14 cellular contexts compared by ENCODE assay signal in the genomic region with DNA sequence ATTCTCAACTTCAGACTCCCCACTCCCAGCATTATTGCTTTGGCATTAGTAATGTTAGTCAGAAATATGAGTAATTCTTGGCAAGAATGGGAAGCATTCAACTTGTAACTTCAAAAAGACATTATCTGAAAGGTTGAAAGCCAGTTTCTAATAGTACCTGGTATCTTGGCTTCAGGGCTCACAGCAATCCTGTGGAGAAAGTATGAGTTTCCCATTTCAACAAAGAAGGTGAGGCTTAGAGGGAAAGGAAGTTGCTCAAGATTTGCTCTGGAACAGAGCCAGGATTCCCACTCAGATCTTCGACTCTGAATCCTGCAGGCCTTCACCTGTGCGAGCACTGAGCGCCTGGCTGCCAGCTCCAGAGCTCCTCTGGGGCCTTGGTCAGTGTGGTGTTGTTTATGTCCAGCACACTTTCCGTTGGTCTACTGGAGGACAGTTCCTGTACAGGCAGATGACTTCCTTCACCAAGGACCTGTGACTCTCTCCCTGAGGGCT.
DNase-seq lines count a peak whose midpoint lies in the region; ATAC-seq, FAIRE-seq and TF ChIP-seq lines count a peak whose summit lies in the region.
"Had no signal": no experiment of that assay in that cellular context is flagged by ENCODE, and none has a peak within 500 bp of the region (broad histone marks: within the 10 kb centered on the region; RNA-seq: fewer than 3 reads in every experiment).

No MANE protein-coding gene starts in this region.

- ATAC-seq in HepG2 (peak; percentile 30), GM18867 (IDR thresholded peaks at IDR 0.05; ENCODE audit: unreplicated experiment) (no peak)
- ATAC-seq: activated CD8-positive, alpha-beta T cell treated with anti-CD3 and anti-CD28 coated beads for 36 hours; CD8-positive, alpha-beta T cell had no signal

- no peaks in the 10 kb centered on the region for H3K9me3 ChIP-seq in left ventricle myocardium inferior (replicated peaks)
- no peaks in the 10 kb centered on the region for H3K9me3 ChIP-seq in HepG2 (ENCODE audit: low read length)
- H3K9me3 ChIP-seq in uterus: no peaks in the 10 kb centered on the region
- H3K9me3 ChIP-seq: SJSA1 had no signal

- H3K27ac ChIP-seq in left ventricle myocardium inferior (replicated peaks) (peak overlapping the region; percentile 78), HepG2 (ENCODE audit: extremely low read length, insufficient read depth, low read length) (no peak overlapping the region), uterus (peak overlapping the region; percentile 70 to 78)

- no peak overlapping the region for H3K4me3 Mint-ChIP-seq in type B pancreatic cell
- H3K4me3 Mint-ChIP-seq: activated CD8-positive, alpha-beta T cell treated with anti-CD3 and anti-CD28 coated beads for 36 hours; CD8-positive, alpha-beta T cell had no signal

- no peaks in the 10 kb centered on the region for H3K9me3 Mint-ChIP-seq in type B pancreatic cell
- H3K9me3 Mint-ChIP-seq: activated CD8-positive, alpha-beta T cell treated with anti-CD3 and anti-CD28 coated beads for 36 hours; CD8-positive, alpha-beta T cell had no signal

- H3K4me1 ChIP-seq in left ventricle myocardium inferior (peaks cover 46% of the 10 kb centered on the region), HepG2 (ENCODE audit: insufficient read depth, low read length) (peaks cover 33% of the 10 kb centered on the region), uterus (peaks cover 6 to 7% of the 10 kb centered on the region in 2 donors)

- 23% methylated on average over 4 of the region's 4 CpGs for WGBS in HepG2 (ENCODE audit: low lambda C conversion rate)

- intact Hi-C loops in left ventricle myocardium inferior (cut with micrococcal nuclease) (loop anchor here (10.0 kb wide), 1 partner anchor 125 kb away; no protein-coding TSS in a partner anchor), cardiac septum (cut with DNase I) (loop anchor here (5.0 kb wide), 1 partner anchor 127 kb away; no protein-coding TSS in a partner anchor), HepG2 (cut with micrococcal nuclease; ENCODE audit: unreplicated experiment) (no loop called here), uterus (cut with DNase I; ENCODE audit: low total_unique reads) (no loop called here)

- no peak overlapping the region for H2AFZ ChIP-seq in HepG2 (ENCODE audit: low read length)

- H3K36me3 Mint-ChIP-seq in type B pancreatic cell: no peaks in the 10 kb centered on the region
- H3K36me3 Mint-ChIP-seq: CD8-positive, alpha-beta T cell had no signal

- H3K36me3 ChIP-seq in left ventricle myocardium inferior (no peaks in the 10 kb centered on the region), HepG2 (replicated peaks in 1 of 2; ENCODE audit: control insufficient read depth in 1 of 2, insufficient read depth in 2 of 2, low read length in 2 of 2) (no peaks in the 10 kb centered on the region), uterus (no peaks in the 10 kb centered on the region)
- H3K36me3 ChIP-seq: SJSA1 had no signal

- no peak for TF ChIP-seq EP300 in HepG2 (IDR thresholded peaks at IDR 0.05; ENCODE audit: low read depth in 2 of 2, low read length in 2 of 2)
- TF ChIP-seq EP300 in HepG2 (CRISPR knock-in tag; IDR thresholded peaks at IDR 0.05; ENCODE audit: borderline replicate concordance): no peak

- TF ChIP-seq POLR2A in HepG2 (IDR thresholded peaks at IDR 0.05; ENCODE audit: insufficient read depth in 1 of 2, low read depth in 2 of 2, low read length in 2 of 2) (no peak), uterus (IDR thresholded peaks at IDR 0.05) (no peak)

- H3K27me3 ChIP-seq in left ventricle myocardium inferior (ENCODE audit: low read depth) (no peaks in the 10 kb centered on the region), HepG2 (ENCODE audit: control insufficient read depth in 1 of 2, insufficient read depth in 2 of 2, low read length in 2 of 2) (no peaks in the 10 kb centered on the region; a peak in 1 of 5 replicates), uterus (no peaks in the 10 kb centered on the region)
- H3K27me3 ChIP-seq: SJSA1 had no signal

- no peaks in the 10 kb centered on the region for H3K79me2 ChIP-seq in HepG2 (ENCODE audit: insufficient read depth, low read length)

- no peak overlapping the region for H3K9ac ChIP-seq in HepG2 (ENCODE audit: insufficient read depth, low read depth, low read length)

- DNase-seq in left ventricle myocardium inferior: no peak
- no peak for DNase-seq in cardiac septum (ENCODE audit: low spot score)
- DNase-seq in choroid plexus epithelial cell (ENCODE audit: low read depth): peak; percentile 44
- DNase-seq in HepG2 (ENCODE audit: low spot score): no peak
- peak in 1 of 2 donors; percentile 43 for DNase-seq in uterus
- no peak for DNase-seq in activated gamma-delta T cell (lab: John Stamatoyannopoulos, UW)
- no peak for DNase-seq in type B pancreatic cell (ENCODE audit: extremely low spot score, unreplicated experiment)
- DNase-seq: activated CD8-positive, alpha-beta T cell treated with anti-CD3 and anti-CD28 coated beads for 36 hours; CD8-positive, alpha-beta T cell; NCI-H1092; NK-92 treated with Interleukin-12 subunit alpha and Interleukin-12 subunit beta, amount 100 ng/mL, for 24 hours; stimulated activated CD4-positive, alpha-beta T cell treated with anti-CD3 and anti-CD28 coated beads, Interleukin-4, amount 100 ng/mL, for 4 hours had no signal

- H4K20me1 ChIP-seq in HepG2 (ENCODE audit: insufficient read depth, low read length): no peaks in the 10 kb centered on the region

- TF ChIP-seq CTCF in left ventricle myocardium inferior (IDR thresholded peaks at IDR 0.05; ENCODE audit: borderline replicate concordance) (no peak), choroid plexus epithelial cell (conservative IDR thresholded peaks at IDR 0.05; ENCODE audit: low read depth, low read length) (no peak), HepG2 (CRISPR knock-in tag; IDR thresholded peaks at IDR 0.05) (no peak), uterus (IDR thresholded peaks at IDR 0.05) (no peak), type B pancreatic cell (conservative IDR thresholded peaks at IDR 0.05) (no peak)

- no peak for TF ChIP-seq RAD21 in HepG2 (CRISPR knock-in tag; IDR thresholded peaks at IDR 0.05)

- no peaks in the 10 kb centered on the region for H3K4me1 Mint-ChIP-seq in type B pancreatic cell (ENCODE audit: unreplicated experiment)

- CTCF ChIA-PET in HepG2 (lab: Yijun Ruan, JAX; ENCODE audit: low intra/inter-chr PET ratio, low total read pairs): interaction anchor here (3.0 kb wide), 1 partner anchor 122 kb away, joined by 13 read pairs; no protein-coding TSS in a partner anchor

- no peak for FAIRE-seq in HepG2 (lab: Jason Lieb, UNC)

- POLR2A ChIA-PET in HepG2 (lab: Yijun Ruan, JAX): no interaction called here

- H3K4me3 ChIP-seq in left ventricle myocardium inferior: no peak overlapping the region
- H3K4me3 ChIP-seq in choroid plexus epithelial cell (ENCODE audit: low read depth, low read length): no peak overlapping the region
- H3K4me3 ChIP-seq in HepG2 (replicated peaks in 1 of 3; ENCODE audit: insufficient read depth in 1 of 3, low read depth in 2 of 3, low read length in 3 of 3): no peak overlapping the region
- H3K4me3 ChIP-seq in uterus: no peak overlapping the region
- H3K4me3 ChIP-seq: SJSA1 had no signal

- no peak overlapping the region for H3K27ac Mint-ChIP-seq in type B pancreatic cell
- H3K27ac Mint-ChIP-seq: activated CD8-positive, alpha-beta T cell treated with anti-CD3 and anti-CD28 coated beads for 36 hours; CD8-positive, alpha-beta T cell had no signal

- in situ Hi-C loops in HepG2 (cut with HindIII; ENCODE audit: extremely low pct_ligation_motif_present, low pct_unique_long_range_greater_than_20kb): loop anchor here (5.0 kb wide), 1 partner anchor 122 kb away; no protein-coding TSS in a partner anchor

- BruUV-seq in HepG2 (replicated peaks; lab: Mats Ljungman, UMichigan): no TSS peak

- H3K27me3 Mint-ChIP-seq in type B pancreatic cell: no peaks in the 10 kb centered on the region

- H3K4me2 ChIP-seq in HepG2 (ENCODE audit: low read depth, low read length): peak overlapping the region; percentile 30; the same call in 1 of the 2 replicates

TF ChIP-seq in HepG2, 621 proteins besides CTCF, POLR2A, EP300 and RAD21 (continues in another document):
- TF ChIP-seq CEBPG (CRISPR knock-in tag; IDR thresholded peaks at IDR 0.05) (peak; percentile 27; the same call in 1 of the 2 replicates), IKZF5 (CRISPR knock-in tag; IDR thresholded peaks at IDR 0.05) (0 out of 2 replicates have a peak, but pooled peaks have one; percentile 24), PHF20 (CRISPR knock-in tag; IDR thresholded peaks at IDR 0.05) (0 out of 2 replicates have a peak, but pooled peaks have one; percentile 19), PHF8 (CRISPR knock-in tag; IDR thresholded peaks at IDR 0.05) (0 out of 2 replicates have a peak, but pooled peaks have one; percentile 20)
- TF ChIP-seq, protein P1, sequence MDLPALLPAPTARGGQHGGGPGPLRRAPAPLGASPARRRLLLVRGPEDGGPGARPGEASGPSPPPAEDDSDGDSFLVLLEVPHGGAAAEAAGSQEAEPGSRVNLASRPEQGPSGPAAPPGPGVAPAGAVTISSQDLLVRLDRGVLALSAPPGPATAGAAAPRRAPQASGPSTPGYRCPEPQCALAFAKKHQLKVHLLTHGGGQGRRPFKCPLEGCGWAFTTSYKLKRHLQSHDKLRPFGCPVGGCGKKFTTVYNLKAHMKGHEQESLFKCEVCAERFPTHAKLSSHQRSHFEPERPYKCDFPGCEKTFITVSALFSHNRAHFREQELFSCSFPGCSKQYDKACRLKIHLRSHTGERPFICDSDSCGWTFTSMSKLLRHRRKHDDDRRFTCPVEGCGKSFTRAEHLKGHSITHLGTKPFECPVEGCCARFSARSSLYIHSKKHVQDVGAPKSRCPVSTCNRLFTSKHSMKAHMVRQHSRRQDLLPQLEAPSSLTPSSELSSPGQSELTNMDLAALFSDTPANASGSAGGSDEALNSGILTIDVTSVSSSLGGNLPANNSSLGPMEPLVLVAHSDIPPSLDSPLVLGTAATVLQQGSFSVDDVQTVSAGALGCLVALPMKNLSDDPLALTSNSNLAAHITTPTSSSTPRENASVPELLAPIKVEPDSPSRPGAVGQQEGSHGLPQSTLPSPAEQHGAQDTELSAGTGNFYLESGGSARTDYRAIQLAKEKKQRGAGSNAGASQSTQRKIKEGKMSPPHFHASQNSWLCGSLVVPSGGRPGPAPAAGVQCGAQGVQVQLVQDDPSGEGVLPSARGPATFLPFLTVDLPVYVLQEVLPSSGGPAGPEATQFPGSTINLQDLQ (CRISPR knock-in tag; IDR thresholded peaks at IDR 0.05): 0 out of 2 replicates have a peak, but pooled peaks have one; percentile 32

Comparison
In these comparisons a context has a peak if more than half of its experiments do, and no peak if none do; other contexts are left out.
1. intact Hi-C loops: an anchor here in left ventricle myocardium inferior (10.0 kb wide) and cardiac septum (5.0 kb wide); none called in HepG2 and uterus.